Comparison of ENCODE assay signal across 8 cellular contexts in the genomic region with DNA sequence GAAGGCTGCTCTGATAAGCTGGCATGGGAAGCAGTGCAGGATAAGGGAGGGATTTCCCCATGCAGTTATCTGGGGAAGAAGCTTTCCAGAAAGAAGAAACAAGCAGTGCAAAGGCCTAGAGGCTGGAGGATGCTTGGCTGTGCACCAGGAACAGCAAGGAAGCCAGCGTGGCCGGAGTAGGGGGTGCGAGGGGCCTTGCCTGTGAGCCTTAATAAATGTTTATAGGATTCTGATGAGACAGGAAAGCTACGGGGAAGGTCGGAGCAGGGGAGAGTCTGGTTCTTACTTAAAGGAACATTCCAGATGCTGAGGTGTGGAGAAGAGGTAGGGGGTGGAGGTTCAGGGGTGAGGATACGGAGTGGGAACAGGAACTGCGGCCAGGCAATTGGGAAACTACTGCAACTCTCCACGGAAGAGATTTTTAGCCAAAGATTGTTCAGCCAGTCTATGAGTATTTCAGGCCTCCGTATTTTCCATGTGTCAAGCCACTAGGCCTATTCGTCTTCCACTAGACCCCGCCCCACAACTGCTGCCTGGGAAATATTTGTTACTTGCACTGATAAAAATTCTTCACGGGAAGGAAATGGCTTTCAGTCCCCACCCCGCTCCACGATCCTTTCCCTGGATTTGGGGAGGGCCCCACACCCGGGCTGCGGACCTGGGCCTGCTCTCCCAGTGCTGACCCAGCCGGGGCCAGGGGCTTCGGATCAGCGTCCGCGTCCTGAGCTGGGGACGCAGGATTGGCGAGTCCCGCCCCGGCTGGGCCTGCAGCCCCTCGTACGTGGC. TPM values are rescaled to one million over a fixed set of nuclear protein-coding genes. Genes with fewer than 3 reads are reported as not detected.
A peak's percentile ranks its signal among the peaks of the same experiment; 100 is the strongest.
DNase-seq lines count a peak whose midpoint lies in the region; ATAC-seq and TF ChIP-seq lines count a peak whose summit lies in the region.

No MANE protein-coding gene starts in this region.

- H3K9ac ChIP-seq in OCI-LY3 (ENCODE audit: low read length) = peak overlapping the region; percentile 81
- peak overlapping the region; percentile 83 for H3K9ac ChIP-seq in parathyroid adenoma

- H3K4me2 ChIP-seq in OCI-LY3 (ENCODE audit: low read length) (peak overlapping the region; percentile 82), parathyroid adenoma (ENCODE audit: low read length) (peak overlapping the region; percentile 71)

- no peaks in the 10 kb centered on the region for H3K9me3 ChIP-seq in OCI-LY3 (ENCODE audit: insufficient read depth, low read length)
- H3K9me3 ChIP-seq in heart left ventricle = no peaks in the 10 kb centered on the region
- H3K9me3 ChIP-seq in parathyroid adenoma (ENCODE audit: control insufficient read depth, low read length) = no peaks in the 10 kb centered on the region

- WGBS in heart left ventricle, 4 donors = 0 to 1% (median 1%) methylated on average over 17 to 27 of the region's 27 CpGs

- POLR2A ChIA-PET in activated naive CD8-positive, alpha-beta T cell treated with anti-CD3 and anti-CD28 coated beads, Interleukin-2, amount 10 ng/mL, durations not matched to agents 7 days and 5 days (lab: Charles Lee) = interaction anchor here (0.8 to 3.0 kb wide), 16 partner anchors 9 to 1510 kb away, joined by 3 to 27 read pairs (median 4); a partner anchor contains a TSS

- ATAC-seq in GM18505 (IDR thresholded peaks at IDR 0.05; ENCODE audit: unreplicated experiment) (peak; percentile 34), HG03064 (IDR thresholded peaks at IDR 0.05; ENCODE audit: low read depth, unreplicated experiment) (peak; percentile 5), heart left ventricle (peak; percentile 41 to 67 (median 64))
- peak; percentile 11 for ATAC-seq in activated naive CD8-positive, alpha-beta T cell treated with anti-CD3 and anti-CD28 coated beads, Interleukin-2, amount 10 ng/mL, durations not matched to agents 7 days and 5 days (ENCODE audit: low read depth)

- H3K27ac Mint-ChIP-seq in activated naive CD8-positive, alpha-beta T cell treated with anti-CD3 and anti-CD28 coated beads, Interleukin-2, amount 10 ng/mL, durations not matched to agents 7 days and 5 days = peak overlapping the region; percentile 96

- H3K9me3 Mint-ChIP-seq in activated naive CD8-positive, alpha-beta T cell treated with anti-CD3 and anti-CD28 coated beads, Interleukin-2, amount 10 ng/mL, durations not matched to agents 7 days and 5 days = peaks cover 2% of the 10 kb centered on the region

- DNase-seq in AG08396 (ENCODE audit: low spot score) (peak; percentile 68), heart left ventricle (peak; percentile 50 to 69 (median 58))
- DNase-seq in activated naive CD8-positive, alpha-beta T cell treated with anti-CD3 and anti-CD28 coated beads, Interleukin-2, amount 10 ng/mL, durations not matched to agents 7 days and 5 days = peak; percentile 35
- no peak for DNase-seq in activated effector memory CD4-positive, alpha-beta T cell treated with anti-CD3 and anti-CD28 coated beads, Interleukin-2, amount 50 U/mL, for 16 hours

- TF ChIP-seq CTCF in OCI-LY3 (IDR thresholded peaks at IDR 0.05; ENCODE audit: low read depth, low read length) (no peak), heart left ventricle (IDR thresholded peaks at IDR 0.05) (no peak), parathyroid adenoma (IDR thresholded peaks at IDR 0.05) (no peak)

- H3K4me3 ChIP-seq in OCI-LY3 (ENCODE audit: low read length) (peak overlapping the region; percentile 96), heart left ventricle (peak overlapping the region; percentile 72 to 100 (median 89)), parathyroid adenoma (ENCODE audit: low read depth, low read length) (peak overlapping the region; percentile 62)

- peaks cover 18% of the 10 kb centered on the region for H3K4me1 ChIP-seq in OCI-LY3 (ENCODE audit: low read length)
- peaks cover 0 to 25% (median 18%) of the 10 kb centered on the region in 12 donors for H3K4me1 ChIP-seq in heart left ventricle
- H3K4me1 ChIP-seq in parathyroid adenoma = peaks cover 9% of the 10 kb centered on the region

- H3K27me3 Mint-ChIP-seq in activated naive CD8-positive, alpha-beta T cell treated with anti-CD3 and anti-CD28 coated beads, Interleukin-2, amount 10 ng/mL, durations not matched to agents 7 days and 5 days = no peaks in the 10 kb centered on the region

- TF ChIP-seq POLR2A in GM18505 (IDR thresholded peaks at IDR 0.05; ENCODE audit: borderline replicate concordance, extremely low read depth, insufficient read depth, insufficient read length) (no peak), heart left ventricle (IDR thresholded peaks at IDR 0.05) (no peak)

- H2AFZ ChIP-seq in OCI-LY3 (ENCODE audit: low read depth, low read length) (peak overlapping the region; percentile 71), parathyroid adenoma (peak overlapping the region; percentile 90)

- H3K27me3 ChIP-seq in OCI-LY3 (ENCODE audit: low read depth, low read length) (no peaks in the 10 kb centered on the region), heart left ventricle (no peaks in the 10 kb centered on the region), parathyroid adenoma (ENCODE audit: control insufficient read depth, insufficient read depth, low read length) (no peaks in the 10 kb centered on the region)

- 0 out of 2 replicates have a peak overlapping the region, but pooled peaks have one; percentile 8 for H3K27ac ChIP-seq in OCI-LY3 (ENCODE audit: low read length)
- peak overlapping the region; percentile 75 to 96 (median 92) for H3K27ac ChIP-seq in heart left ventricle
- H3K27ac ChIP-seq in parathyroid adenoma = peak overlapping the region; percentile 72

- H3K36me3 ChIP-seq in OCI-LY3 (replicated peaks; ENCODE audit: low read depth, low read length) = peaks cover 4% of the 10 kb centered on the region
- peaks cover 0 to 20% (median 0%) of the 10 kb centered on the region in 9 donors for H3K36me3 ChIP-seq in heart left ventricle
- H3K36me3 ChIP-seq in parathyroid adenoma (ENCODE audit: control insufficient read depth, insufficient read depth, low read length) = no peaks in the 10 kb centered on the region

- no peaks in the 10 kb centered on the region for H4K20me1 ChIP-seq in OCI-LY3 (ENCODE audit: insufficient read depth, low read length)

- peaks cover 36% of the 10 kb centered on the region for H3K36me3 Mint-ChIP-seq in activated naive CD8-positive, alpha-beta T cell treated with anti-CD3 and anti-CD28 coated beads, Interleukin-2, amount 10 ng/mL, durations not matched to agents 7 days and 5 days

- intact Hi-C loops in heart left ventricle (cut with DNase I) = loop anchor here in 1 of 10 donors (10.0 kb wide), 1 partner anchor 719 kb away; no protein-coding TSS in a partner anchor

- H3K4me3 Mint-ChIP-seq in activated naive CD8-positive, alpha-beta T cell treated with anti-CD3 and anti-CD28 coated beads, Interleukin-2, amount 10 ng/mL, durations not matched to agents 7 days and 5 days = peak overlapping the region; percentile 96

- H3K4me1 Mint-ChIP-seq in activated naive CD8-positive, alpha-beta T cell treated with anti-CD3 and anti-CD28 coated beads, Interleukin-2, amount 10 ng/mL, durations not matched to agents 7 days and 5 days = peaks cover 43% of the 10 kb centered on the region

- H3K79me2 ChIP-seq in OCI-LY3 (ENCODE audit: low read length) (peaks cover 20% of the 10 kb centered on the region), parathyroid adenoma (peaks cover 28% of the 10 kb centered on the region)

RNA-seq across cellular contexts. Expression of a gene that starts 0.5 kb away (rescaled TPM):
- total RNA-seq in activated naive CD8-positive, alpha-beta T cell treated with anti-CD3 and anti-CD28 coated beads, Interleukin-2, amount 10 ng/mL, durations not matched to agents 7 days and 5 days = 100 to 1,000 TPM; 101 to 121 TPM
- total RNA-seq in heart left ventricle = 10 to 100 TPM; 12.5 to 38.2 (median 19.6) TPM
- 1 to 10 TPM; 4.9 to 5.0 TPM for polyA plus RNA-seq in heart left ventricle

RNA-seq across cellular contexts. Expression of a gene that starts 32.2 kb away (rescaled TPM):
- not detected for total RNA-seq in activated naive CD8-positive, alpha-beta T cell treated with anti-CD3 and anti-CD28 coated beads, Interleukin-2, amount 10 ng/mL, durations not matched to agents 7 days and 5 days
- total RNA-seq in heart left ventricle = not detected
- not detected for polyA plus RNA-seq in heart left ventricle

RNA-seq across cellular contexts. Expression of a gene that starts 40.0 kb away (rescaled TPM):
- total RNA-seq in activated naive CD8-positive, alpha-beta T cell treated with anti-CD3 and anti-CD28 coated beads, Interleukin-2, amount 10 ng/mL, durations not matched to agents 7 days and 5 days = 10 to 100 TPM; 38.1 to 41.8 TPM
- total RNA-seq in heart left ventricle = 10 to 100 TPM; 32.1 to 64.1 (median 54.2) TPM
- 100 to 1,000 TPM in 1 of 2 donors, 10 to 100 TPM in 1; 35.1 to 118 TPM for polyA plus RNA-seq in heart left ventricle

Comparison
In these comparisons a context has a peak if more than half of its experiments do, and no peak if none do; other contexts are left out.
1. ATAC-seq: peak in every context shown above with its lines; median percentile 64 in heart left ventricle; 34 in GM18505; 11 in activated naive CD8-positive, alpha-beta T cell treated with anti-CD3 and anti-CD28 coated beads, Interleukin-2, amount 10 ng/mL, durations not matched to agents 7 days and 5 days; 5 in HG03064.
2. H3K27ac ChIP-seq: peak in every context shown above with its lines; median percentile 92 in heart left ventricle; 72 in parathyroid adenoma; 8 in OCI-LY3.